20 cellular contexts compared by ENCODE assay signal in the genomic region with DNA sequence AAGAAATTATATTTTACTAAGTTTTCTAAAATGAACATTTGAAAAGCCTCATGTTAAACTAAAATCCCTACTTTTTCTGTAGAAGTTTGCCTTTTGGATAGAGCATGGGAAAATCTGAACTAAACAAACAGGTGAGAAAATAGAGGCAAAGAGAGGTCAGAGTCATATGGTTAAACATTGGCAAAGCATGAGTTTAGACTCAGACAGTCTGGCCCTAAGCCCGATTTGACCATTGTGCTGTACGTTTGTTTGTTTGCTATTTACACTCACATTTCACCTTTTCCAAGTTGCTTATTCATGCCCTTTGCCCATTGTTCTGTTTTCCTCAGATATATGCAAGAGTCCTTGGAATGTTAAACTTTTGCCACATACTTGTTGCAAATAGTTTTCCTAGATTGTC.
DNase-seq lines count a peak whose midpoint lies in the region; ATAC-seq, FAIRE-seq and TF ChIP-seq lines count a peak whose summit lies in the region.
"Had no signal": no experiment of that assay in that cellular context is flagged by ENCODE, and none has a peak within 500 bp of the region (broad histone marks: within the 10 kb centered on the region; RNA-seq: fewer than 3 reads in every experiment).

No MANE protein-coding gene starts in this region.

- peaks cover 13% of the 10 kb centered on the region for H3K4me1 Mint-ChIP-seq in MCF 10A (ENCODE audit: insufficient read depth, unreplicated experiment)
- H3K4me1 Mint-ChIP-seq: naive thymus-derived CD4-positive, alpha-beta T cell; stimulated activated naive CD8-positive, alpha-beta T cell treated with anti-CD3 and anti-CD28 coated beads, Interleukin-15, amount 100 ng/mL, for 72 hours had no signal

- H3K4me3 ChIP-seq in mammary epithelial cell (replicated peaks in 1 of 3; ENCODE audit: insufficient read depth in 1 of 3, low read depth in 2 of 3, low read length in 3 of 3): no peak overlapping the region
- H3K4me3 ChIP-seq in bronchial epithelial cell (ENCODE audit: low read depth, low read length): no peak overlapping the region
- no peak overlapping the region for H3K4me3 ChIP-seq in gastrocnemius medialis
- H3K4me3 ChIP-seq: dorsolateral prefrontal cortex, left lung, psoas muscle had no signal

- no peaks in the 10 kb centered on the region for H3K36me3 ChIP-seq in mammary epithelial cell (ENCODE audit: insufficient read depth, low read length)
- H3K36me3 ChIP-seq in bronchial epithelial cell (ENCODE audit: control insufficient read depth, insufficient read depth, low read length): no peaks in the 10 kb centered on the region
- no peaks in the 10 kb centered on the region for H3K36me3 ChIP-seq in gastrocnemius medialis
- H3K36me3 ChIP-seq: brain microvascular endothelial cell, left lung had no signal

- no peaks in the 10 kb centered on the region for H3K79me2 ChIP-seq in mammary epithelial cell (ENCODE audit: insufficient read depth, low read length)

- intact Hi-C loops in MCF 10A (cut with micrococcal nuclease): no loop called here
- intact Hi-C loops in mammary epithelial cell (cut with micrococcal nuclease): no loop called here
- intact Hi-C loops in gastrocnemius medialis (cut with DNase I; ENCODE audit: low total_unique reads): no loop called here

- H3K36me3 Mint-ChIP-seq in MCF 10A (ENCODE audit: insufficient read depth, unreplicated experiment): no peaks in the 10 kb centered on the region
- H3K36me3 Mint-ChIP-seq: naive thymus-derived CD4-positive, alpha-beta T cell had no signal

- H4K20me1 ChIP-seq in mammary epithelial cell (ENCODE audit: insufficient read depth, low read length): no peaks in the 10 kb centered on the region

- ATAC-seq in gastrocnemius medialis (no peak), GM21360 (IDR thresholded peaks at IDR 0.05; ENCODE audit: unreplicated experiment) (no peak)
- ATAC-seq: left lung; naive thymus-derived CD4-positive, alpha-beta T cell; psoas muscle had no signal

- no peak overlapping the region for H3K9ac ChIP-seq in mammary epithelial cell (ENCODE audit: insufficient read depth, low read length)

- no peaks in the 10 kb centered on the region for H3K4me1 ChIP-seq in mammary epithelial cell (ENCODE audit: insufficient read depth, low read length)
- no peaks in the 10 kb centered on the region for H3K4me1 ChIP-seq in gastrocnemius medialis
- H3K4me1 ChIP-seq: left lung, psoas muscle had no signal

- dilution Hi-C loops in mammary epithelial cell (cut with HindIII; ENCODE audit: low sequenced_read_pairs): no loop called here

- no peaks in the 10 kb centered on the region for H3K9me3 ChIP-seq in mammary epithelial cell (replicated peaks; ENCODE audit: insufficient read depth, low read length)
- H3K9me3 ChIP-seq in gastrocnemius medialis: no peaks in the 10 kb centered on the region
- H3K9me3 ChIP-seq: left lung, psoas muscle had no signal

- no peak overlapping the region for H3K4me2 ChIP-seq in mammary epithelial cell (ENCODE audit: insufficient read depth, low read depth, low read length)

- no peak for TF ChIP-seq POLR2A in gastrocnemius medialis (IDR thresholded peaks at IDR 0.05)

- no peak overlapping the region for H2AFZ ChIP-seq in mammary epithelial cell (ENCODE audit: low read depth, low read length)

- 21% methylated on average over 2 of the region's 2 CpGs for WGBS in mammary epithelial cell (ENCODE audit: low coverage, missing lambda C conversion rate)

- CTCF ChIA-PET in MCF 10A (lab: Yijun Ruan, JAX): interaction anchor here (0.9 kb wide), 1 partner anchor 237 kb away, joined by 3 read pairs; no protein-coding TSS in a partner anchor
- CTCF ChIA-PET in mammary epithelial cell (lab: Charles Lee; ENCODE audit: low non-redundant PET): no interaction called here

- BruUV-seq in MCF 10A (replicated peaks; lab: Mats Ljungman, UMichigan): TSS peak; percentile 91
- BruUV-seq in mammary epithelial cell (replicated peaks; lab: Mats Ljungman, UMichigan): no TSS peak

- DNase-seq in MCF 10A (ENCODE audit: unreplicated experiment) (peak; percentile 6), mammary epithelial cell (no peak), bronchial epithelial cell (ENCODE audit: low read depth) (no peak), kidney tubule cell (ENCODE audit: low spot score) (peak; percentile 46), NCI-H2196 (lab: John Stamatoyannopoulos, UW; ENCODE audit: unreplicated experiment) (no peak), gastrocnemius medialis (no peak)
- no peak for DNase-seq in stimulated activated CD4-positive, alpha-beta T cell treated with anti-CD3 and anti-CD28 coated beads, Interleukin-12 subunit alpha, Interleukin-12 subunit beta, amount 100 ng/mL, for 4 hours
- DNase-seq: activated naive CD4-positive, alpha-beta T cell treated with anti-CD3 and anti-CD28 coated beads for 36 hours; brain microvascular endothelial cell; dorsolateral prefrontal cortex; hippocampal formation; left lung; naive thymus-derived CD4-positive, alpha-beta T cell; NCI-H1694; NCI-H345; psoas muscle; stimulated activated CD4-positive, alpha-beta T cell treated with anti-CD3 and anti-CD28 coated beads, Interleukin-15, amount 100 ng/mL, for 24 hours; stimulated activated naive CD8-positive, alpha-beta T cell treated with anti-CD3 and anti-CD28 coated beads, Interleukin-15, amount 100 ng/mL, for 72 hours had no signal

- peak overlapping the region; percentile 78 for H3K27ac Mint-ChIP-seq in MCF 10A (ENCODE audit: low read depth, unreplicated experiment)
- H3K27ac Mint-ChIP-seq: activated naive CD4-positive, alpha-beta T cell treated with anti-CD3 and anti-CD28 coated beads for 36 hours; naive thymus-derived CD4-positive, alpha-beta T cell had no signal

- TF ChIP-seq CTCF in MCF 10A (IDR thresholded peaks at IDR 0.05; ENCODE audit: unreplicated experiment) (no peak), mammary epithelial cell (conservative IDR thresholded peaks at IDR 0.05 in 1 of 2, IDR thresholded peaks at IDR 0.05 in 1 of 2; ENCODE audit: extremely low read depth in 1 of 2, insufficient read depth in 1 of 2, low read depth in 1 of 2, low read length in 2 of 2) (no peak), bronchial epithelial cell (IDR thresholded peaks at IDR 0.05; ENCODE audit: insufficient read depth, low read length, severe bottlenecking) (no peak), gastrocnemius medialis (IDR thresholded peaks at IDR 0.05 in 4 of 5, conservative IDR thresholded peaks at IDR 0.05 in 1 of 5) (no peak)

- peaks cover 2% of the 10 kb centered on the region for H3K27me3 ChIP-seq in mammary epithelial cell (ENCODE audit: insufficient read depth, low read length)
- H3K27me3 ChIP-seq in bronchial epithelial cell (ENCODE audit: control insufficient read depth, insufficient read depth, low read length): no peaks in the 10 kb centered on the region
- no peaks in the 10 kb centered on the region for H3K27me3 ChIP-seq in gastrocnemius medialis
- H3K27me3 ChIP-seq: brain microvascular endothelial cell, left lung had no signal

- no peak overlapping the region for H3K4me3 Mint-ChIP-seq in MCF 10A (ENCODE audit: unreplicated experiment)
- H3K4me3 Mint-ChIP-seq: activated naive CD4-positive, alpha-beta T cell treated with anti-CD3 and anti-CD28 coated beads for 36 hours; naive thymus-derived CD4-positive, alpha-beta T cell; stimulated activated naive CD8-positive, alpha-beta T cell treated with anti-CD3 and anti-CD28 coated beads, Interleukin-15, amount 100 ng/mL, for 72 hours had no signal

- POLR2A ChIA-PET in MCF 10A (lab: Yijun Ruan, JAX): no interaction called here

- H3K27ac ChIP-seq in mammary epithelial cell (ENCODE audit: insufficient read depth, low read depth, low read length) (no peak overlapping the region), gastrocnemius medialis (no peak overlapping the region)
- H3K27ac ChIP-seq: brain microvascular endothelial cell, dorsolateral prefrontal cortex, HL-60, left lung, psoas muscle had no signal

- in situ Hi-C loops in mammary epithelial cell (cut with MboI; ENCODE audit: low sequenced_read_pairs in 2 of 2) (no loop called here), gastrocnemius medialis (cut with MboI; ENCODE audit: low sequenced_read_pairs in 4 of 4) (no loop called here)

- H3K27me3 Mint-ChIP-seq in MCF 10A (ENCODE audit: insufficient read depth, unreplicated experiment): no peaks in the 10 kb centered on the region

- peak; percentile 23 for FAIRE-seq in bronchial epithelial cell (lab: Jason Lieb, UNC)

- H3K9me3 Mint-ChIP-seq in MCF 10A (ENCODE audit: unreplicated experiment): no peaks in the 10 kb centered on the region
- H3K9me3 Mint-ChIP-seq: activated naive CD4-positive, alpha-beta T cell treated with anti-CD3 and anti-CD28 coated beads for 36 hours; naive thymus-derived CD4-positive, alpha-beta T cell; stimulated activated naive CD8-positive, alpha-beta T cell treated with anti-CD3 and anti-CD28 coated beads, Interleukin-15, amount 100 ng/mL, for 72 hours had no signal

Comparison
In these comparisons a context has a peak if more than half of its experiments do, and no peak if none do; other contexts are left out.
1. DNase-seq: peak in MCF 10A (single experiment) and kidney tubule cell (single experiment); none in mammary epithelial cell (single experiment), bronchial epithelial cell (single experiment), NCI-H2196 (single experiment), gastrocnemius medialis (0 of 2) and stimulated activated CD4-positive, alpha-beta T cell treated with anti-CD3 and anti-CD28 coated beads, Interleukin-12 subunit alpha, Interleukin-12 subunit beta, amount 100 ng/mL, for 4 hours (single experiment).